ENCODE assay signal across 24 cellular contexts in the genomic region with DNA sequence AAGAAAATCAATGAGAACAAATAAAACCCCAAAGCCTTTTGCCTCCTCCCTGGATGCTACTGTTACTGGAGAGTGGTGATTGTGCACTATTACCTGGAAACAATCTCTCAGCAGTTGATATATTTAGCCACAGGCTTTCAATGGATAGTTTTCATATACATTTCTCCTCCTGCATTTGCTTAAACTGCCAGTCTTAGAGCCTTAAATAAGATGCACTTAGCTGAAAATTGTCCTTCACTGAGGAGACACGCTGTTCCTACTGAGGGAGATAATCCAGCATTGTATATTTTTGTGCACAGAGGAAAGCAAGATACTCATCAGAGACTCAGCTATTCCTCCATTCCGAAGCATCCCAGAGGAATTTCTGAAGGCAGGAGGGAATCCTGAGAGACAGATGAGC.
"Had no signal": no experiment of that assay in that cellular context is flagged by ENCODE, and none has a peak within 500 bp of the region (broad histone marks: within the 10 kb centered on the region; RNA-seq: fewer than 3 reads in every experiment).

No MANE protein-coding gene starts in this region.

- H3K27me3 ChIP-seq: stomach, suprapubic skin, testis, thyroid gland, tibial artery, tibial nerve, transverse colon, upper lobe of left lung, upper lobe of right lung, uterus, vagina had no signal

- H3K27ac ChIP-seq: stomach, suprapubic skin, testis, thoracic aorta, thyroid gland, tibial artery, tibial nerve, transverse colon, upper lobe of left lung, upper lobe of right lung, uterus, vagina had no signal

- DNase-seq: stimulated activated CD4-positive, alpha-beta T cell treated with anti-CD3 and anti-CD28 coated beads, Interleukin-2, amount 100 ng/mL, for 48 hours; stimulated activated CD4-positive, alpha-beta T cell treated with anti-CD3 and anti-CD28 coated beads, Interleukin-4, amount 100 ng/mL, for 1 hour; stimulated activated CD4-positive, alpha-beta T cell treated with anti-CD3 and anti-CD28 coated beads, Interleukin-4, amount 100 ng/mL, for 24 hours; stimulated activated CD4-positive, alpha-beta T cell treated with anti-CD3 and anti-CD28 coated beads, Interleukin-4, amount 100 ng/mL, for 4 hours; stimulated activated CD8-positive, alpha-beta memory T cell treated with anti-CD3 and anti-CD28 coated beads, Interleukin-4, amount 100 ng/mL, for 48 hours; stimulated activated naive B cell treated with anti-CD40 and anti-IgM and Interleukin-4, amounts not matched to agents 10 μg/mL and 1 μg/mL and 100 μg/mL, for 72 hours; stimulated activated naive CD4-positive, alpha-beta T cell; stimulated activated naive CD4-positive, alpha-beta T cell treated with Interleukin-2 at 50 U/mL for 16 hours; stimulated activated naive CD8-positive, alpha-beta T cell treated with anti-CD3 and anti-CD28 coated beads, Interleukin-15, amount 100 ng/mL, for 72 hours; stimulated activated naive CD8-positive, alpha-beta T cell treated with anti-CD3 and anti-CD28 coated beads, Interleukin-15, Interleukin-2, amounts not matched to agents 100 U/mL and 50 U/mL, for 24 hours; stomach; substantia nigra; testis; thyroid gland; tibial artery; transverse colon; trophoblast cell; upper lobe of left lung; upper lobe of right lung; uterus had no signal

- H3K36me3 ChIP-seq: stomach, suprapubic skin, thoracic aorta, thyroid gland, tibial artery, tibial nerve, transverse colon, upper lobe of left lung, upper lobe of right lung, uterus, vagina had no signal

- H3K4me3 ChIP-seq: stomach, suprapubic skin, testis, thoracic aorta, thyroid gland, tibial artery, tibial nerve, transverse colon, upper lobe of left lung, upper lobe of right lung, uterus, vagina had no signal

- H3K9me3 ChIP-seq: stomach, suprapubic skin, testis, thoracic aorta, thyroid gland, tibial artery, tibial nerve, transverse colon, upper lobe of left lung, upper lobe of right lung, uterus, vagina had no signal
